Comparison of ENCODE assay signal across 32 cellular contexts in genomic region chr7:66245008-66245407, GRCh38.
"Had no signal": no experiment of that assay in that cellular context is flagged by ENCODE, and none has a peak within 500 bp of the region (broad histone marks: within the 10 kb centered on the region; RNA-seq: fewer than 3 reads in every experiment).

No MANE protein-coding gene starts in this region.

- H3K36me3 ChIP-seq: brain microvascular endothelial cell, neural progenitor cell, right atrium auricular region, suprapubic skin, upper lobe of right lung had no signal

- H3K4me3 ChIP-seq: ascending aorta, coronary artery, neural progenitor cell, right atrium auricular region, suprapubic skin, tibial artery, upper lobe of right lung had no signal

- DNase-seq: activated CD4-positive, alpha-beta T cell treated with anti-CD3 and anti-CD28 coated beads for 4 hours; activated CD4-positive, alpha-beta T cell treated with anti-CD3 and anti-CD28 coated beads, Interleukin-2, amount 50 U/mL, for 48 hours; activated CD4-positive, CD25-positive, alpha-beta regulatory T cell; activated CD8-positive, alpha-beta memory T cell treated with anti-CD3 and anti-CD28 coated beads for 24 hours; activated effector memory CD4-positive, alpha-beta T cell treated with anti-CD3 and anti-CD28 coated beads, Interleukin-2, amount 50 U/mL, for 16 hours; activated naive CD4-positive, alpha-beta T cell treated with anti-CD3 and anti-CD28 coated beads, Interleukin-2, amount 10 ng/mL, durations not matched to agents 7 days and 5 days; activated naive CD8-positive, alpha-beta T cell treated with anti-CD3 and anti-CD28 coated beads, Interleukin-2, amount 10 ng/mL, durations not matched to agents 7 days and 5 days; brain microvascular endothelial cell; effector memory CD8-positive, alpha-beta T cell; foreskin fibroblast; head of caudate nucleus; hypothalamus; immature natural killer cell; kidney; left colon; naive thymus-derived CD8-positive, alpha-beta T cell; occipital lobe; stimulated activated CD4-positive, alpha-beta T cell treated with anti-CD3 and anti-CD28 coated beads, Interleukin-15, amount 100 ng/mL, for 24 hours; stimulated activated CD4-positive, alpha-beta T cell treated with anti-CD3 and anti-CD28 coated beads, Interleukin-2, amount 100 ng/mL, for 24 hours; stimulated activated naive B cell treated with anti-CD40 and anti-IgM and Interleukin-4, amounts not matched to agents 10 μg/mL and 1 μg/mL and 100 μg/mL, for 72 hours; tibial artery; upper lobe of right lung had no signal

- H3K4me1 ChIP-seq: ascending aorta, right atrium auricular region, suprapubic skin, upper lobe of right lung had no signal

- ATAC-seq: effector memory CD8-positive, alpha-beta T cell; esophagus mucosa; left colon; naive thymus-derived CD8-positive, alpha-beta T cell; stimulated activated naive B cell treated with anti-CD40 and anti-IgM and Interleukin-4, amounts not matched to agents 10 μg/mL and 1 μg/mL and 100 μg/mL, for 72 hours; upper lobe of right lung had no signal

- H3K4me1 Mint-ChIP-seq: activated naive CD4-positive, alpha-beta T cell treated with anti-CD3 and anti-CD28 coated beads, Interleukin-2, amount 10 ng/mL, durations not matched to agents 7 days and 5 days; activated naive CD8-positive, alpha-beta T cell treated with anti-CD3 and anti-CD28 coated beads, Interleukin-2, amount 10 ng/mL, durations not matched to agents 7 days and 5 days; immature natural killer cell had no signal

- H3K4me3 Mint-ChIP-seq: activated naive CD4-positive, alpha-beta T cell treated with anti-CD3 and anti-CD28 coated beads, Interleukin-2, amount 10 ng/mL, durations not matched to agents 7 days and 5 days; activated naive CD8-positive, alpha-beta T cell treated with anti-CD3 and anti-CD28 coated beads, Interleukin-2, amount 10 ng/mL, durations not matched to agents 7 days and 5 days; activated T-helper 1 cell treated with anti-CD3 and anti-CD28 coated beads, Interleukin-12 subunit alpha, Interleukin-12 subunit beta, Interleukin-2, Interleukin-4 antibody, amounts not matched to agents 30 ng/mL and 10 ng/mL and 1 ng/mL, durations not matched to agents 14 hours and 24 hours and 36 hours; effector memory CD8-positive, alpha-beta T cell; immature natural killer cell; memory B cell; naive thymus-derived CD8-positive, alpha-beta T cell; neural progenitor cell; T-helper 2 cell treated with Interferon-gamma antibody and Interleukin-4, amounts not matched to agents 5 μg/mL and 100 μg/mL, for 36 hours had no signal

- H3K27ac ChIP-seq: ascending aorta, brain microvascular endothelial cell, coronary artery, parathyroid adenoma, right atrium auricular region, suprapubic skin, tibial artery, upper lobe of right lung had no signal

- H3K79me2 ChIP-seq: parathyroid adenoma had no signal

- H3K4me2 ChIP-seq: neural progenitor cell had no signal

- H3K9me3 ChIP-seq: ascending aorta, right atrium auricular region, suprapubic skin, tibial artery, upper lobe of right lung had no signal

- H3K9ac ChIP-seq: neural progenitor cell, parathyroid adenoma had no signal

- H3K27me3 ChIP-seq: ascending aorta, brain microvascular endothelial cell, neural progenitor cell, right atrium auricular region, suprapubic skin, tibial artery, upper lobe of right lung had no signal

- H3K27me3 Mint-ChIP-seq: activated naive CD4-positive, alpha-beta T cell treated with anti-CD3 and anti-CD28 coated beads, Interleukin-2, amount 10 ng/mL, durations not matched to agents 7 days and 5 days; activated naive CD8-positive, alpha-beta T cell treated with anti-CD3 and anti-CD28 coated beads, Interleukin-2, amount 10 ng/mL, durations not matched to agents 7 days and 5 days; effector memory CD8-positive, alpha-beta T cell; memory B cell; naive thymus-derived CD8-positive, alpha-beta T cell; stimulated activated naive B cell treated with anti-CD40 and anti-IgM and Interleukin-4, amounts not matched to agents 10 μg/mL and 1 μg/mL and 100 μg/mL, for 72 hours had no signal

- H3K27ac Mint-ChIP-seq: activated naive CD4-positive, alpha-beta T cell treated with anti-CD3 and anti-CD28 coated beads, Interleukin-2, amount 10 ng/mL, durations not matched to agents 7 days and 5 days; activated naive CD8-positive, alpha-beta T cell treated with anti-CD3 and anti-CD28 coated beads, Interleukin-2, amount 10 ng/mL, durations not matched to agents 7 days and 5 days; activated T-helper 1 cell treated with anti-CD3 and anti-CD28 coated beads, Interleukin-12 subunit alpha, Interleukin-12 subunit beta, Interleukin-2, Interleukin-4 antibody, amounts not matched to agents 30 ng/mL and 10 ng/mL and 1 ng/mL, durations not matched to agents 14 hours and 24 hours and 36 hours; effector memory CD8-positive, alpha-beta T cell; immature natural killer cell; memory B cell; neural progenitor cell; T-helper 2 cell treated with Interferon-gamma antibody and Interleukin-4, amounts not matched to agents 5 μg/mL and 100 μg/mL, for 36 hours had no signal

- H2AFZ ChIP-seq: neural progenitor cell, parathyroid adenoma had no signal

- H3K9me3 Mint-ChIP-seq: activated naive CD4-positive, alpha-beta T cell treated with anti-CD3 and anti-CD28 coated beads, Interleukin-2, amount 10 ng/mL, durations not matched to agents 7 days and 5 days; activated naive CD8-positive, alpha-beta T cell treated with anti-CD3 and anti-CD28 coated beads, Interleukin-2, amount 10 ng/mL, durations not matched to agents 7 days and 5 days; activated T-helper 1 cell treated with anti-CD3 and anti-CD28 coated beads, Interleukin-12 subunit alpha, Interleukin-12 subunit beta, Interleukin-2, Interleukin-4 antibody, amounts not matched to agents 30 ng/mL and 10 ng/mL and 1 ng/mL, durations not matched to agents 14 hours and 24 hours and 36 hours; effector memory CD8-positive, alpha-beta T cell; immature natural killer cell; memory B cell; naive thymus-derived CD8-positive, alpha-beta T cell; neural progenitor cell; T-helper 2 cell treated with Interferon-gamma antibody and Interleukin-4, amounts not matched to agents 5 μg/mL and 100 μg/mL, for 36 hours had no signal

- H3K36me3 Mint-ChIP-seq: activated naive CD4-positive, alpha-beta T cell treated with anti-CD3 and anti-CD28 coated beads, Interleukin-2, amount 10 ng/mL, durations not matched to agents 7 days and 5 days; activated naive CD8-positive, alpha-beta T cell treated with anti-CD3 and anti-CD28 coated beads, Interleukin-2, amount 10 ng/mL, durations not matched to agents 7 days and 5 days had no signal
